ENCODE assay signal across 8 cellular contexts in the genomic region with DNA sequence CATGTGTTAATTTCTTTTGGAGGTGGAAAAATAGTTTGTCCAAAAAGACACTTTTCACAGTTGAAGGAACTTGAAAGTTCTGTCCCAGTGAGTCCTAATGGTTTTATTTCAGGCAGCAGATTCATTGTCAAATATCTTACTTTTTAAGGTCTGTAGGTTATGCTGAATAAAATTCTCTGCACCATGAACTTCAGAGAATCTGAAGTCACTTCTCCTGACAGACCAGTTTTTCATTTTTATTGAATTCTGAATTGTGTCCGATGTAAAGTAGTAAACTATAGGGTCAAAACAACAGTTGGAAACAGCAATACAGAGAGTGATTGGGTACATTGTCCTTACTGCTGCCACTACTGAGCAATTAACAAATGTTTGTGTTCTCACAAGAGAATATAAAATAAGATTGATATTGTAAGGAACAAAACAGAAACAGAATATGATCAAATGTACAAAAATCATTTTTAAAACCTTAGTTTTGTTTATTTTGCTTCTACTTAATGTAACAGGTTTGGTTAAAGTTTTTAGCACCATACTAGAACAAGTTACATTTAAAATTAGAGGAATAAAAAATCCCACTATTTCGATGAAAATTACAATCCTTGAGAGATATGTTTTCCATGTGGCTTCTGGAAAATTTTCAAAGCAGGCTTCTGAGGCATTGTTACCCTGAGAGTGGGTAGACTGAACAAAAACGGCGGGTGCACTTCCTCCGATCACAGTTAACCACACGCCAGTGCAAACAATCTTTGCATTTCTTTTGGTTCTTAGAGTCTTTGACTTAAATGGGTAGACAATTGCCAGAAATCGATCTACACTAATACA. TPM values are rescaled to one million over a fixed set of nuclear protein-coding genes. Genes with fewer than 3 reads are reported as not detected.
A peak's percentile ranks its signal among the peaks of the same experiment; 100 is the strongest.
DNase-seq lines count a peak whose midpoint lies in the region; ATAC-seq and TF ChIP-seq lines count a peak whose summit lies in the region.

No MANE protein-coding gene starts in this region.

- H3K27me3 Mint-ChIP-seq in brain, result no peaks in the 10 kb centered on the region

- no peaks in the 10 kb centered on the region for H3K9me3 ChIP-seq in thymus (ENCODE audit: control insufficient read depth)

- H3K4me1 ChIP-seq in thymus (ENCODE audit: control insufficient read depth, insufficient read depth, low read length), result peaks cover 3% of the 10 kb centered on the region

- H3K4me3 Mint-ChIP-seq in brain, result peak overlapping the region; percentile 9 to 96 (median 82)

- ATAC-seq in activated CD4-positive, CD25-positive, alpha-beta regulatory T cell treated with anti-CD3 and anti-CD28 coated beads, Interleukin-2, amount 50 U/mL, for 24 hours, result peak; percentile 34 to 55
- no peak for ATAC-seq in HG02885 (IDR thresholded peaks at IDR 0.05; ENCODE audit: poor library complexity, unreplicated experiment)

- H3K36me3 Mint-ChIP-seq in brain, result peaks cover 60% of the 10 kb centered on the region

- H3K27me3 ChIP-seq in thymus (ENCODE audit: control insufficient read depth, insufficient read depth), result no peaks in the 10 kb centered on the region

- WGBS in thymus, result 12% methylated on average over 7 of the region's 7 CpGs

- H3K4me1 Mint-ChIP-seq in brain, result peaks cover 13% of the 10 kb centered on the region

- H3K36me3 ChIP-seq in thymus (ENCODE audit: control insufficient read depth, insufficient read depth), result peaks cover 6% of the 10 kb centered on the region

- DNase-seq in activated CD4-positive, CD25-positive, alpha-beta regulatory T cell treated with anti-CD3 and anti-CD28 coated beads, Interleukin-2, amount 50 U/mL, for 72 hours, result no peak
- DNase-seq in left kidney (ENCODE audit: low read depth, low spot score) (peak; percentile 49), hippocampal formation (lab: John Stamatoyannopoulos, UW) (no peak), 8988T (no peak)

- peak overlapping the region in 4 of 5 experiments; percentile 21 to 99 (median 90) for H3K27ac Mint-ChIP-seq in brain

- peaks cover 3 to 13% (median 10%) of the 10 kb centered on the region in 5 experiments for H3K9me3 Mint-ChIP-seq in brain

- H3K27ac ChIP-seq in thymus (ENCODE audit: low read depth), result peak overlapping the region; percentile 36

- no peak for TF ChIP-seq CTCF in brain (conservative IDR thresholded peaks at IDR 0.05)

- H3K4me3 ChIP-seq in thymus (ENCODE audit: low read length), result peak overlapping the region; percentile 49

RNA-seq across cellular contexts. Expression of a gene that starts 1.4 kb away (rescaled TPM):
- polyA plus RNA-seq in brain (ENCODE audit: insufficient read depth, low read depth, low replicate concordance) (1.0 TPM), thymus (157 TPM)

Comparison
In these comparisons a context has a peak if more than half of its experiments do, and no peak if none do; other contexts are left out.
1. RNA of a gene that starts 1.4 kb away (polyA plus RNA-seq): 157 TPM in thymus (single experiment); 1.0 TPM in brain (single experiment); every median in the first group is over 10 times any median in the second.